In genomic region chr1:26161408-26162219, GRCh38 we compare ENCODE assay signal across 8 cellular contexts. TPM values are rescaled to one million over a fixed set of nuclear protein-coding genes. Genes with fewer than 3 reads are reported as not detected.
DNase-seq lines count a peak whose midpoint lies in the region; ATAC-seq and TF ChIP-seq lines count a peak whose summit lies in the region.

No MANE protein-coding gene starts in this region.

- TF ChIP-seq CTCF in fibroblast of pulmonary artery (IDR thresholded peaks at IDR 0.05; ENCODE audit: low read length, missing control alignments) = peak; percentile 2

- H3K27me3 Mint-ChIP-seq in naive thymus-derived CD8-positive, alpha-beta T cell = peaks cover 4 to 52% (median 17%) of the 10 kb centered on the region in 5 donors

- no peak overlapping the region for H3K27ac ChIP-seq in thymus (ENCODE audit: low read depth)

- no peaks in the 10 kb centered on the region for H3K9me3 ChIP-seq in ES-I3 (ENCODE audit: control insufficient read depth, insufficient read depth, low read length)
- no peaks in the 10 kb centered on the region for H3K9me3 ChIP-seq in thymus (ENCODE audit: control insufficient read depth)

- H3K4me1 ChIP-seq in ES-I3 (ENCODE audit: insufficient read depth, low read length) (peaks cover 31% of the 10 kb centered on the region), thymus (ENCODE audit: control insufficient read depth, insufficient read depth, low read length) (peaks cover 7% of the 10 kb centered on the region)

- no peaks in the 10 kb centered on the region for H3K9me3 Mint-ChIP-seq in naive thymus-derived CD8-positive, alpha-beta T cell

- WGBS in thymus = 4% methylated on average over 98 of the region's 98 CpGs

- H3K4me3 Mint-ChIP-seq in naive thymus-derived CD8-positive, alpha-beta T cell = peak overlapping the region in 8 of 10 donors; percentile 36 to 75 (median 61)

- H3K27ac Mint-ChIP-seq in naive thymus-derived CD8-positive, alpha-beta T cell = no peak overlapping the region

- ATAC-seq in naive thymus-derived CD8-positive, alpha-beta T cell = peak; percentile 70 to 71
- ATAC-seq in GM18498 (IDR thresholded peaks at IDR 0.05; ENCODE audit: unreplicated experiment) (no peak), HG02840 (IDR thresholded peaks at IDR 0.05; ENCODE audit: low FRiP score, unreplicated experiment) (no peak)

- H3K4me1 Mint-ChIP-seq in naive thymus-derived CD8-positive, alpha-beta T cell = peaks cover 3 to 19% (median 14%) of the 10 kb centered on the region in 4 donors

- peak overlapping the region; percentile 49 for H3K9ac ChIP-seq in ES-I3 (ENCODE audit: low read depth, low read length)

- H3K36me3 ChIP-seq in ES-I3 (ENCODE audit: insufficient read depth, low read length) (no peaks in the 10 kb centered on the region), thymus (ENCODE audit: control insufficient read depth, insufficient read depth) (no peaks in the 10 kb centered on the region)

- H3K4me3 ChIP-seq in fibroblast of pulmonary artery (replicated peaks; ENCODE audit: low read depth, low read length) = peak overlapping the region; percentile 36
- H3K4me3 ChIP-seq in thymus (ENCODE audit: low read length) = peak overlapping the region; percentile 50

- DNase-seq in NCI-H1930 (lab: John Stamatoyannopoulos, UW) (peak; percentile 50 to 62), fibroblast of pulmonary artery (ENCODE audit: low read depth) (peak; percentile 45)
- DNase-seq in activated T-cell treated with anti-CD3 and anti-CD28 coated beads, Interleukin-2, amount 50 U/mL, for 48 hours = peak; percentile 68 to 73
- DNase-seq in naive thymus-derived CD8-positive, alpha-beta T cell = peak in 8 of 10 donors; percentile 16 to 67 (median 32)

- H3K27me3 ChIP-seq in thymus (ENCODE audit: control insufficient read depth, insufficient read depth) = peaks cover 27% of the 10 kb centered on the region

- POLR2A ChIA-PET in naive thymus-derived CD8-positive, alpha-beta T cell (lab: Charles Lee) = no interaction called here

- H3K36me3 Mint-ChIP-seq in naive thymus-derived CD8-positive, alpha-beta T cell = no peaks in the 10 kb centered on the region

RNA-seq across cellular contexts. Expression of gene FAM110D, which starts 2.7 kb away (rescaled TPM):
- not detected for total RNA-seq in naive thymus-derived CD8-positive, alpha-beta T cell
- polyA plus RNA-seq in naive thymus-derived CD8-positive, alpha-beta T cell = not detected
- 2.4 TPM for polyA plus RNA-seq in thymus

RNA-seq across cellular contexts. Expression of gene C1orf232, which starts 7.1 kb away (rescaled TPM):
- not detected for total RNA-seq in naive thymus-derived CD8-positive, alpha-beta T cell
- not detected for polyA plus RNA-seq in naive thymus-derived CD8-positive, alpha-beta T cell
- not detected for polyA plus RNA-seq in thymus

RNA-seq across cellular contexts. Expression of gene ZNF593, which starts 8.1 kb away (rescaled TPM):
- 10 to 100 TPM; 10.4 to 13.1 TPM for total RNA-seq in naive thymus-derived CD8-positive, alpha-beta T cell
- 10 to 100 TPM; 23.4 to 26.0 (median 24.7) TPM for polyA plus RNA-seq in naive thymus-derived CD8-positive, alpha-beta T cell
- 79.0 TPM for polyA plus RNA-seq in thymus

RNA-seq across cellular contexts. Expression of gene ZNF593OS, which starts 10.0 kb away (rescaled TPM):
- total RNA-seq in naive thymus-derived CD8-positive, alpha-beta T cell = not detected
- 1 to 10 TPM in 1 of 3 donors, under 1 TPM in 2; 0.25 to 2.1 (median 0.51) TPM for polyA plus RNA-seq in naive thymus-derived CD8-positive, alpha-beta T cell
- 0.87 TPM for polyA plus RNA-seq in thymus

RNA-seq across cellular contexts. Expression of gene CNKSR1, which starts 15.7 kb away (rescaled TPM):
- 1 to 10 TPM; 2.4 to 3.6 TPM for total RNA-seq in naive thymus-derived CD8-positive, alpha-beta T cell
- polyA plus RNA-seq in naive thymus-derived CD8-positive, alpha-beta T cell = under 1 TPM in 1 of 3 donors, not detected in 2; 0.68 TPM
- 9.5 TPM for polyA plus RNA-seq in thymus

Comparison
In these comparisons a context has a peak if more than half of its experiments do, and no peak if none do; other contexts are left out.
1. ATAC-seq: peak in naive thymus-derived CD8-positive, alpha-beta T cell (2 of 2); none in GM18498 (single experiment) and HG02840 (single experiment).
2. Peak in every context shown above with its lines, with median percentiles within 50 percentile points of each other: DNase-seq.